Comparison of ENCODE assay signal across 9 cellular contexts in the genomic region with DNA sequence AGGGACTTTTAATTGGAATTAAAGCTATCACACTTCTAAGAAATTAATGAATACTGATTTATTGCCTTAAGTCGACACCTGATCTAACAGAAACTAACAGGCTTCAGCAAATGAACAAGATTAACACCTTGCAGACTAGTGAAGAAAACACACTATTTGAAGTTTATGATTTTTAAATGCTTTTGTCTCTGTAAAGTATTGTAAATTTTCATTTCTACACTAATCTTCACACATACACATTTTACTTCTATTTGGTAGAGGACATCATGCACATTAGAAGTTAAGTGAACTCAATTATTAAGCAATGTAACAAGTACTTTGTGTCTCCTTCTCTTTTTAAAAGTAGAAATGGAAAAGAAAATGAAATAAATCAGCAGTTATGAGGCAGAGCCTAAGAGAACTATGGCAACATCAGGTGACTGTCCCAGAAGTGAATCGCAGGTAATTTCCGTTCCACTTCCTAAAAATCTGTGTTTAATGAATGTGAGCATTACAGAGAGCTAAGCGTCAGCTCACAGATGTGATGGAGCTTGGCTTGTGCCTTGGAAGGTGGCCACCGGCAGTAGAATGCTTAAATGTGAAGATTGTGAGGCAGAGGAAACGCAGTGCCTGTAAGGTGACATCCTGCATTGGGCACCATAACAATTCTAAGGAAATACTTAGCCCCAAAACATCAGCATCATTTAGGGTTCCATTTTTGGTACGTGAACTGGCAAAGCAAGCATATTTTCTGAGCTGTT. TPM values are rescaled to one million over a fixed set of nuclear protein-coding genes. Genes with fewer than 3 reads are reported as not detected.
DNase-seq lines count a peak whose midpoint lies in the region; ATAC-seq, FAIRE-seq and TF ChIP-seq lines count a peak whose summit lies in the region.
"Had no signal": no experiment of that assay in that cellular context is flagged by ENCODE, and none has a peak within 500 bp of the region (broad histone marks: within the 10 kb centered on the region; RNA-seq: fewer than 3 reads in every experiment).

No MANE protein-coding gene starts in this region.

- H3K79me2 ChIP-seq in keratinocyte (ENCODE audit: control insufficient read depth, insufficient read depth, low read length) = peaks cover 50% of the 10 kb centered on the region

- H3K4me1 ChIP-seq in keratinocyte (ENCODE audit: control insufficient read depth, extremely low read depth, insufficient read depth, low read length) = peaks cover 33% of the 10 kb centered on the region

- intact Hi-C loops in activated CD4-positive, alpha-beta T cell treated with anti-CD3 and anti-CD28 coated beads, Interleukin-2, amount 10 ng/mL, durations not matched to agents 24 days and 14 days (cut with micrococcal nuclease) = no loop called here

- no peak for ATAC-seq in activated naive CD8-positive, alpha-beta T cell treated with anti-CD3 and anti-CD28 coated beads, Interleukin-2, amount 10 ng/mL, durations not matched to agents 7 days and 5 days (ENCODE audit: low read depth)

- FAIRE-seq in keratinocyte (lab: Jason Lieb, UNC) = no peak

- H3K4me3 ChIP-seq in keratinocyte (ENCODE audit: control insufficient read depth in 2 of 3, extremely low read depth in 1 of 3, insufficient read depth in 2 of 3, low read depth in 1 of 3, low read length in 3 of 3) = peak overlapping the region; percentile 79 to 99 (median 96)

- peak overlapping the region; percentile 97 for H3K4me2 ChIP-seq in keratinocyte (ENCODE audit: control insufficient read depth, extremely low read depth, insufficient read depth, low read depth, low read length)

- dilution Hi-C loops in keratinocyte (cut with MboI; ENCODE audit: extremely low pct_ligation_motif_present, low sequenced_read_pairs) = no loop called here

- H3K27ac Mint-ChIP-seq in activated CD4-positive, alpha-beta T cell treated with anti-CD3 and anti-CD28 coated beads, Interleukin-2, amount 10 ng/mL, durations not matched to agents 24 days and 14 days = peak overlapping the region; percentile 97
- peak overlapping the region; percentile 94 for H3K27ac Mint-ChIP-seq in activated naive CD8-positive, alpha-beta T cell treated with anti-CD3 and anti-CD28 coated beads, Interleukin-2, amount 10 ng/mL, durations not matched to agents 7 days and 5 days

- H3K36me3 ChIP-seq in keratinocyte (ENCODE audit: control insufficient read depth in 2 of 2, extremely low read depth in 1 of 2, insufficient read depth in 2 of 2, low read length in 2 of 2) = peaks cover 0 to 15% of the 10 kb centered on the region in 2 experiments

- no peaks in the 10 kb centered on the region for H3K27me3 ChIP-seq in keratinocyte (ENCODE audit: control insufficient read depth, extremely low read depth, insufficient read depth, low read length)

- H3K9me1 ChIP-seq in keratinocyte (ENCODE audit: control insufficient read depth, extremely low read depth, insufficient read depth, low read length) = no peaks in the 10 kb centered on the region

- peak; percentile 77 for DNase-seq in activated CD4-positive, alpha-beta T cell treated with anti-CD3 and anti-CD28 coated beads, Interleukin-2, amount 10 ng/mL, durations not matched to agents 24 days and 14 days
- DNase-seq in activated CD4-positive, alpha-beta T cell treated with anti-CD3 and anti-CD28 coated beads for 48 hours = no peak
- no peak for DNase-seq in activated naive CD8-positive, alpha-beta T cell treated with anti-CD3 and anti-CD28 coated beads, Interleukin-2, amount 10 ng/mL, durations not matched to agents 7 days and 5 days
- DNase-seq in keratinocyte (ENCODE audit: low read depth, low spot score) = no peak
- DNase-seq in substantia nigra (lab: John Stamatoyannopoulos, UW) = peak in 1 of 49 donors; percentile 15
- DNase-seq in kidney tubule cell (ENCODE audit: low spot score) = no peak
- no peak for DNase-seq in GM19240 (ENCODE audit: insufficient read length, low spot score)
- DNase-seq in NCI-H524 (lab: John Stamatoyannopoulos, UW) = no peak

- H3K9me3 ChIP-seq in keratinocyte (ENCODE audit: control insufficient read depth, low read depth, low read length) = no peaks in the 10 kb centered on the region

- peak overlapping the region; percentile 98 for H3K4me3 Mint-ChIP-seq in activated CD4-positive, alpha-beta T cell treated with anti-CD3 and anti-CD28 coated beads, Interleukin-2, amount 10 ng/mL, durations not matched to agents 24 days and 14 days
- peak overlapping the region; percentile 89 for H3K4me3 Mint-ChIP-seq in activated naive CD8-positive, alpha-beta T cell treated with anti-CD3 and anti-CD28 coated beads, Interleukin-2, amount 10 ng/mL, durations not matched to agents 7 days and 5 days

- H3K4me1 Mint-ChIP-seq in activated CD4-positive, alpha-beta T cell treated with anti-CD3 and anti-CD28 coated beads, Interleukin-2, amount 10 ng/mL, durations not matched to agents 24 days and 14 days = peaks cover 68% of the 10 kb centered on the region
- peaks cover 68% of the 10 kb centered on the region for H3K4me1 Mint-ChIP-seq in activated naive CD8-positive, alpha-beta T cell treated with anti-CD3 and anti-CD28 coated beads, Interleukin-2, amount 10 ng/mL, durations not matched to agents 7 days and 5 days

- peaks cover 28% of the 10 kb centered on the region for H3K36me3 Mint-ChIP-seq in activated CD4-positive, alpha-beta T cell treated with anti-CD3 and anti-CD28 coated beads, Interleukin-2, amount 10 ng/mL, durations not matched to agents 24 days and 14 days (ENCODE audit: low read depth)
- peaks cover 24% of the 10 kb centered on the region for H3K36me3 Mint-ChIP-seq in activated naive CD8-positive, alpha-beta T cell treated with anti-CD3 and anti-CD28 coated beads, Interleukin-2, amount 10 ng/mL, durations not matched to agents 7 days and 5 days

- no peaks in the 10 kb centered on the region for H3K27me3 Mint-ChIP-seq in activated CD4-positive, alpha-beta T cell treated with anti-CD3 and anti-CD28 coated beads, Interleukin-2, amount 10 ng/mL, durations not matched to agents 24 days and 14 days
- peaks cover 2% of the 10 kb centered on the region for H3K27me3 Mint-ChIP-seq in activated naive CD8-positive, alpha-beta T cell treated with anti-CD3 and anti-CD28 coated beads, Interleukin-2, amount 10 ng/mL, durations not matched to agents 7 days and 5 days

- POLR2A ChIA-PET in activated naive CD8-positive, alpha-beta T cell treated with anti-CD3 and anti-CD28 coated beads, Interleukin-2, amount 10 ng/mL, durations not matched to agents 7 days and 5 days (lab: Charles Lee) = interaction anchor here (1.2 to 6.5 kb wide), 10 partner anchors 9 to 212 kb away, joined by 4 to 80 read pairs (median 22); partner anchors contain the start of genes DIP2A and S100B

- H2AFZ ChIP-seq in keratinocyte (ENCODE audit: control insufficient read depth, low read length) = no peak overlapping the region

- H4K20me1 ChIP-seq in keratinocyte (ENCODE audit: control insufficient read depth, extremely low read depth, insufficient read depth, low read length) = peaks cover 11% of the 10 kb centered on the region

- peak overlapping the region; percentile 100 for H3K9ac ChIP-seq in keratinocyte (ENCODE audit: control insufficient read depth, extremely low read depth, insufficient read depth, low read length)

- H3K27ac ChIP-seq in keratinocyte (ENCODE audit: control insufficient read depth, insufficient read depth, low read length) = peak overlapping the region; percentile 97
- H3K27ac ChIP-seq in substantia nigra (ENCODE audit: low read depth, low read length, poor library complexity, severe bottlenecking) = peak overlapping the region; percentile 98

- no peak for TF ChIP-seq CTCF in keratinocyte (optimal IDR thresholded peaks at IDR 0.05 in 1 of 3, IDR thresholded peaks at IDR 0.05 in 1 of 3, conservative IDR thresholded peaks at IDR 0.05 in 1 of 3; ENCODE audit: extremely low read depth in 1 of 3, insufficient read depth in 2 of 3, low read length in 3 of 3)

- no peaks in the 10 kb centered on the region for H3K9me3 Mint-ChIP-seq in activated CD4-positive, alpha-beta T cell treated with anti-CD3 and anti-CD28 coated beads, Interleukin-2, amount 10 ng/mL, durations not matched to agents 24 days and 14 days
- no peaks in the 10 kb centered on the region for H3K9me3 Mint-ChIP-seq in activated naive CD8-positive, alpha-beta T cell treated with anti-CD3 and anti-CD28 coated beads, Interleukin-2, amount 10 ng/mL, durations not matched to agents 7 days and 5 days

RNA-seq across cellular contexts. Expression of gene PRMT2, which starts 1.2 kb away (rescaled TPM):
- 56.7 and 59.4 TPM in 2 replicates for total RNA-seq in activated CD4-positive, alpha-beta T cell treated with anti-CD3 and anti-CD28 coated beads, Interleukin-2, amount 10 ng/mL, durations not matched to agents 24 days and 14 days
- 100 to 1,000 TPM; 153 to 157 TPM for total RNA-seq in activated naive CD8-positive, alpha-beta T cell treated with anti-CD3 and anti-CD28 coated beads, Interleukin-2, amount 10 ng/mL, durations not matched to agents 7 days and 5 days
- 97.3 to 124 TPM (median 115 TPM) in 3 replicates for polyA plus RNA-seq in keratinocyte
- polyA plus RNA-seq in keratinocyte (2011; ENCODE audit: low read depth) = 80.2 TPM
- polyA plus RNA-seq in keratinocyte (2011; cell fraction: cytosol; rRNA removed) = 84.1 and 131 TPM in 2 replicates
- polyA plus RNA-seq in keratinocyte (2011; cell fraction: nucleus; rRNA removed) = 97.5 and 103 TPM in 2 replicates
- 58.7 and 113 TPM in 2 replicates for polyA plus RNA-seq in keratinocyte (2012; ENCODE audit: low replicate concordance)
- 72.7 to 98.4 TPM (median 93.8 TPM) in 3 replicates for polyA minus RNA-seq in keratinocyte
- polyA minus RNA-seq in keratinocyte (2011; cell fraction: cytosol; rRNA and poly(A)+ RNA removed) = 74.4 TPM
- polyA minus RNA-seq in keratinocyte (2011; cell fraction: nucleus; rRNA and poly(A)+ RNA removed) = 32.7 and 42.4 TPM in 2 replicates

RNA-seq across cellular contexts. Expression of gene S100B, which starts 31.8 kb away (rescaled TPM):
- total RNA-seq in activated CD4-positive, alpha-beta T cell treated with anti-CD3 and anti-CD28 coated beads, Interleukin-2, amount 10 ng/mL, durations not matched to agents 24 days and 14 days = not detected in 2 replicates
- 10 to 100 TPM; 15.8 to 16.3 TPM for total RNA-seq in activated naive CD8-positive, alpha-beta T cell treated with anti-CD3 and anti-CD28 coated beads, Interleukin-2, amount 10 ng/mL, durations not matched to agents 7 days and 5 days
- not detected in 3 replicates for polyA plus RNA-seq in keratinocyte
- not detected for polyA plus RNA-seq in keratinocyte (2011; ENCODE audit: low read depth)
- 0.21 and 0.33 TPM in 2 replicates for polyA plus RNA-seq in keratinocyte (2011; cell fraction: cytosol; rRNA removed)
- not detected in 2 replicates for polyA plus RNA-seq in keratinocyte (2011; cell fraction: nucleus; rRNA removed)
- polyA plus RNA-seq in keratinocyte (2012; ENCODE audit: low replicate concordance) = not detected in 2 replicates
- not detected in 3 replicates for polyA minus RNA-seq in keratinocyte
- not detected for polyA minus RNA-seq in keratinocyte (2011; cell fraction: cytosol; rRNA and poly(A)+ RNA removed)
- not detected in 2 replicates for polyA minus RNA-seq in keratinocyte (2011; cell fraction: nucleus; rRNA and poly(A)+ RNA removed)
- total RNA-seq: renal cortical epithelial cell had no signal

Comparison
In these comparisons a context has a peak if more than half of its experiments do, and no peak if none do; other contexts are left out.
1. RNA of gene S100B, which starts 31.8 kb away (total RNA-seq): 15.8 to 16.3 TPM in activated naive CD8-positive, alpha-beta T cell treated with anti-CD3 and anti-CD28 coated beads, Interleukin-2, amount 10 ng/mL, durations not matched to agents 7 days and 5 days; not detected in activated CD4-positive, alpha-beta T cell treated with anti-CD3 and anti-CD28 coated beads, Interleukin-2, amount 10 ng/mL, durations not matched to agents 24 days and 14 days; every median in the first group is over 10 times any median in the second.